19 cellular contexts compared by ENCODE assay signal in genomic region chr5:65868509-65868908, GRCh38. TPM values are rescaled to one million over a fixed set of nuclear protein-coding genes. Genes with fewer than 3 reads are reported as not detected.
A peak's percentile ranks its signal among the peaks of the same experiment; 100 is the strongest.
DNase-seq lines count a peak whose midpoint lies in the region; ATAC-seq, FAIRE-seq and TF ChIP-seq lines count a peak whose summit lies in the region.
"Had no signal": no experiment of that assay in that cellular context is flagged by ENCODE, and none has a peak within 500 bp of the region (broad histone marks: within the 10 kb centered on the region; RNA-seq: fewer than 3 reads in every experiment).

No MANE protein-coding gene starts in this region.

- CTCF ChIA-PET in CD8-positive, alpha-beta T cell (lab: Charles Lee), result no interaction called here

- POLR2A ChIA-PET in CD8-positive, alpha-beta T cell (lab: Charles Lee), result no interaction called here
- POLR2A ChIA-PET in naive thymus-derived CD8-positive, alpha-beta T cell (lab: Charles Lee), result interaction anchor here (1.5 kb wide), 1 partner anchor 10 kb away, joined by 5 read pairs; no protein-coding TSS in a partner anchor

- no peaks in the 10 kb centered on the region for H3K9me3 ChIP-seq in CD8-positive, alpha-beta T cell (ENCODE audit: low read length)
- no peaks in the 10 kb centered on the region; the same call in 1 of the 2 replicates for H3K9me3 ChIP-seq in SJSA1 (replicated peaks)

- no peaks in the 10 kb centered on the region for H3K36me3 Mint-ChIP-seq in CD8-positive, alpha-beta T cell
- peaks cover 0 to 8% (median 0%) of the 10 kb centered on the region in 3 donors for H3K36me3 Mint-ChIP-seq in naive thymus-derived CD8-positive, alpha-beta T cell

- ATAC-seq in CD8-positive, alpha-beta T cell, result no peak
- no peak for ATAC-seq in naive thymus-derived CD8-positive, alpha-beta T cell
- ATAC-seq: GM12878 had no signal

- H3K27me3 Mint-ChIP-seq in CD8-positive, alpha-beta T cell (ENCODE audit: low read depth), result no peaks in the 10 kb centered on the region
- no peaks in the 10 kb centered on the region for H3K27me3 Mint-ChIP-seq in naive thymus-derived CD8-positive, alpha-beta T cell
- H3K27me3 Mint-ChIP-seq: CD8-positive, alpha-beta memory T cell had no signal

- H3K27ac ChIP-seq in CD8-positive, alpha-beta T cell (ENCODE audit: low read depth, low read length), result no peak overlapping the region
- H3K27ac ChIP-seq in SJSA1, result peak overlapping the region; percentile 77
- H3K27ac ChIP-seq: GM23248 had no signal

- H3K27me3 ChIP-seq in CD8-positive, alpha-beta T cell (ENCODE audit: insufficient read depth, low read length), result no peaks in the 10 kb centered on the region
- H3K27me3 ChIP-seq in SJSA1 (replicated peaks), result no peaks in the 10 kb centered on the region

- peaks cover 21% of the 10 kb centered on the region for H3K4me1 ChIP-seq in CD8-positive, alpha-beta T cell (ENCODE audit: insufficient read depth, low read length)
- H3K4me1 ChIP-seq in SJSA1 (replicated peaks), result peaks cover 64% of the 10 kb centered on the region

- intact Hi-C loops in CD8-positive, alpha-beta T cell (cut with DNase I, micrococcal nuclease), result no loop called here

- no peak for TF ChIP-seq CTCF in CD8-positive, alpha-beta T cell (IDR thresholded peaks at IDR 0.05)

- no peak overlapping the region for H3K4me3 ChIP-seq in CD8-positive, alpha-beta T cell (ENCODE audit: low read depth, low read length)
- no peak overlapping the region for H3K4me3 ChIP-seq in SJSA1
- H3K4me3 ChIP-seq: GM12878, GM23248 had no signal

- no peaks in the 10 kb centered on the region for H3K36me3 ChIP-seq in CD8-positive, alpha-beta T cell (ENCODE audit: insufficient read depth, low read length)
- no peaks in the 10 kb centered on the region for H3K36me3 ChIP-seq in SJSA1

- peaks cover 29% of the 10 kb centered on the region for H3K4me1 Mint-ChIP-seq in CD8-positive, alpha-beta T cell (ENCODE audit: low read depth)
- peaks cover 16 to 27% (median 26%) of the 10 kb centered on the region in 4 donors for H3K4me1 Mint-ChIP-seq in naive thymus-derived CD8-positive, alpha-beta T cell

- FAIRE-seq in RCC 7860 (lab: Jason Lieb, UNC), result no peak
- FAIRE-seq: D721Med, GM12878, GM19239, H1 had no signal

- peak overlapping the region; percentile 75 for H3K27ac Mint-ChIP-seq in CD8-positive, alpha-beta T cell
- H3K27ac Mint-ChIP-seq in naive thymus-derived CD8-positive, alpha-beta T cell, result peak overlapping the region in 9 of 10 donors; percentile 44 to 98 (median 62)

- no peak overlapping the region for H3K4me3 Mint-ChIP-seq in CD8-positive, alpha-beta T cell
- no peak overlapping the region for H3K4me3 Mint-ChIP-seq in naive thymus-derived CD8-positive, alpha-beta T cell
- H3K4me3 Mint-ChIP-seq: CD8-positive, alpha-beta memory T cell had no signal

- DNase-seq in CD8-positive, alpha-beta T cell, result no peak
- DNase-seq in SJSA1 (ENCODE audit: low read depth in 1 of 2, low spot score in 2 of 2), result peak; percentile 54 to 75
- no peak for DNase-seq in naive thymus-derived CD8-positive, alpha-beta T cell
- DNase-seq in NK-92 (lab: John Stamatoyannopoulos, UW; ENCODE audit: unreplicated experiment), result no peak
- DNase-seq in kidney tubule cell (ENCODE audit: low spot score), result no peak
- DNase-seq in RCC 7860 (ENCODE audit: low spot score), result no peak
- DNase-seq: C1 segment of cervical spinal cord; CD8-positive, alpha-beta memory T cell; DMS 273 treated with DMSO at 0.1 percent for 48 hours; DMS79; EL; GDM1; GM23248; H7; HCEC 1CT had no signal

- H3K9me3 Mint-ChIP-seq in CD8-positive, alpha-beta T cell, result no peaks in the 10 kb centered on the region
- peaks cover 0 to 7% (median 0%) of the 10 kb centered on the region in 9 donors for H3K9me3 Mint-ChIP-seq in naive thymus-derived CD8-positive, alpha-beta T cell

RNA-seq across cellular contexts. Expression of gene ERBIN, which starts 57.9 kb away (rescaled TPM):
- total RNA-seq in CD8-positive, alpha-beta T cell, result 10 to 100 TPM; 85.6 to 87.1 TPM
- total RNA-seq in SJSA1 (2014; rRNA removed; shearing (Covaris generic)), result 118 and 122 TPM in 2 replicates
- 100 to 1,000 TPM; 127 to 135 TPM for total RNA-seq in naive thymus-derived CD8-positive, alpha-beta T cell
- 10 to 100 TPM; 50.3 to 53.8 (median 50.9) TPM for polyA plus RNA-seq in naive thymus-derived CD8-positive, alpha-beta T cell

Comparison
In these comparisons a context has a peak if more than half of its experiments do, and no peak if none do; other contexts are left out.
1. DNase-seq: peak in SJSA1 (2 of 2); none in CD8-positive, alpha-beta T cell (0 of 7), naive thymus-derived CD8-positive, alpha-beta T cell (0 of 10), NK-92 (single experiment), kidney tubule cell (single experiment) and RCC 7860 (single experiment).